ENCODE assay signal across 26 cellular contexts in genomic region chr7:130723784-130724183, GRCh38. TPM values are rescaled to one million over a fixed set of nuclear protein-coding genes. Genes with fewer than 3 reads are reported as not detected.
"Had no signal": no experiment of that assay in that cellular context is flagged by ENCODE, and none has a peak within 500 bp of the region (broad histone marks: within the 10 kb centered on the region; RNA-seq: fewer than 3 reads in every experiment).

No MANE protein-coding gene starts in this region.

- H3K9ac ChIP-seq: neural progenitor cell had no signal

- H3K36me3 ChIP-seq: esophagus muscularis mucosa, heart right ventricle, neural progenitor cell, prostate gland, right atrium auricular region, transverse colon had no signal

- H3K27ac ChIP-seq: body of pancreas, esophagus muscularis mucosa, heart right ventricle, neural progenitor cell, prostate gland, right atrium auricular region, transverse colon had no signal

- H3K9me3 ChIP-seq: body of pancreas, esophagus muscularis mucosa, heart right ventricle, prostate gland, right atrium auricular region, transverse colon had no signal

- H3K4me1 ChIP-seq: body of pancreas, esophagus muscularis mucosa, neural progenitor cell, prostate gland, right atrium auricular region, transverse colon had no signal

- ATAC-seq: activated CD8-positive, alpha-beta T cell treated with anti-CD3 and anti-CD28 coated beads, Interleukin-2, amount 10 ng/mL, durations not matched to agents 7 days and 5 days; body of pancreas; heart right ventricle; left cardiac atrium; naive thymus-derived CD4-positive, alpha-beta T cell; T-helper 17 cell had no signal

- H3K4me3 ChIP-seq: body of pancreas, esophagus muscularis mucosa, heart right ventricle, neural progenitor cell, prostate gland, right atrium auricular region, transverse colon had no signal

- H3K27me3 ChIP-seq: body of pancreas, right atrium auricular region had no signal

- H3K4me2 ChIP-seq: neural progenitor cell had no signal

- DNase-seq: activated CD4-positive, alpha-beta T cell treated with anti-CD3 and anti-CD28 coated beads, Interleukin-2, amount 10 ng/mL, durations not matched to agents 24 days and 14 days; activated CD8-positive, alpha-beta T cell treated with anti-CD3 and anti-CD28 coated beads, Interleukin-2, amount 10 ng/mL, durations not matched to agents 7 days and 5 days; activated naive CD4-positive, alpha-beta T cell treated with Interleukin-2 at 50 U/mL for 16 hours; activated naive CD8-positive, alpha-beta T cell treated with anti-CD3 and anti-CD28 coated beads, Interleukin-2, amount 10 ng/mL, durations not matched to agents 7 days and 5 days; activated T-cell treated with anti-CD3 and anti-CD28 coated beads, Interleukin-2, amount 50 U/mL, for 24 hours; amygdala; body of pancreas; dermis blood vessel endothelial cell; effector memory CD4-positive, alpha-beta T cell; heart right ventricle; left cardiac atrium; mesenchymal stem cell; naive thymus-derived CD4-positive, alpha-beta T cell; T-helper 17 cell; transverse colon had no signal

RNA-seq across cellular contexts. Expression of gene KLF14, which starts 10.2 kb away (rescaled TPM):
- total RNA-seq: activated CD4-positive, alpha-beta T cell treated with anti-CD3 and anti-CD28 coated beads, Interleukin-2, amount 10 ng/mL, durations not matched to agents 24 days and 14 days; activated CD8-positive, alpha-beta T cell treated with anti-CD3 and anti-CD28 coated beads, Interleukin-2, amount 10 ng/mL, durations not matched to agents 7 days and 5 days; activated naive CD8-positive, alpha-beta T cell treated with anti-CD3 and anti-CD28 coated beads, Interleukin-2, amount 10 ng/mL, durations not matched to agents 7 days and 5 days; activated T-helper 2 cell treated with anti-CD3 and anti-CD28 coated beads, Interferon-gamma antibody, Interleukin-2, Interleukin-4, amounts not matched to agents 10 μg/mL and 5 μg/mL and 100 μg/mL, durations not matched to agents 14 hours and 24 hours and 36 hours; cardiac septum; endothelial cell of umbilical vein; left cardiac atrium; mucosa of gallbladder; osteocyte; T-helper 17 cell had no signal
- polyA plus RNA-seq: naive thymus-derived CD4-positive, alpha-beta T cell had no signal

RNA-seq across cellular contexts. Expression of gene TSGA13, which starts 37.4 kb away (rescaled TPM):
- total RNA-seq: activated CD4-positive, alpha-beta T cell treated with anti-CD3 and anti-CD28 coated beads, Interleukin-2, amount 10 ng/mL, durations not matched to agents 24 days and 14 days; activated CD8-positive, alpha-beta T cell treated with anti-CD3 and anti-CD28 coated beads, Interleukin-2, amount 10 ng/mL, durations not matched to agents 7 days and 5 days; activated naive CD8-positive, alpha-beta T cell treated with anti-CD3 and anti-CD28 coated beads, Interleukin-2, amount 10 ng/mL, durations not matched to agents 7 days and 5 days; activated T-helper 2 cell treated with anti-CD3 and anti-CD28 coated beads, Interferon-gamma antibody, Interleukin-2, Interleukin-4, amounts not matched to agents 10 μg/mL and 5 μg/mL and 100 μg/mL, durations not matched to agents 14 hours and 24 hours and 36 hours; body of pancreas; cardiac septum; dermis blood vessel endothelial cell; endothelial cell of umbilical vein; esophagus muscularis mucosa; heart right ventricle; left cardiac atrium; lower leg skin; mucosa of gallbladder; naive thymus-derived CD4-positive, alpha-beta T cell; osteocyte; right atrium auricular region; skeletal muscle tissue; T-helper 17 cell; transverse colon had no signal
- polyA plus RNA-seq: endothelial cell of umbilical vein; heart right ventricle; naive thymus-derived CD4-positive, alpha-beta T cell had no signal
